ENCODE assay signal across 8 cellular contexts in the genomic region with DNA sequence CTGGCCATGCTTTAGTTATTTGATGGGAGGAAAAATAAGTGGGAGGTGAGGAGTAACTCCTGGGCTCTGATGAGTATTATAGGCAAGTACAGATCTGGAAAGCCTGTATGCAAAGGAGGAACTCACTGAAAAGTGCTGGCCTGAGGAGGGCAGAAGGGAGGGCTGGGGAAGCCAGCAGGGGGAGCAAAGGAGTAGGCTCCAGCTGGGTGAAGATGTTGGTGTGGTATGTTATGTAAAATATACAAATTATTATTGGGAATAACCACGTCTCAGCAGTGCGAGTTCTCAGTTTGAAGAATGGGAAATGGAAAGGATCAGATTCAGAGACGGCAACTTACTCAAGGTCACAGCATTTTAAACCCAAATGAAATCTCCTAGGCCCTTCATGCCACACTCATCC. TPM values are rescaled to one million over a fixed set of nuclear protein-coding genes. Genes with fewer than 3 reads are reported as not detected.
DNase-seq lines count a peak whose midpoint lies in the region; ATAC-seq, FAIRE-seq and TF ChIP-seq lines count a peak whose summit lies in the region.
"Not testable (repeated sequence)": the region's sequence is repeated elsewhere in the genome, so short reads cannot be mapped to it uniquely, and the experiment has no call there.

No MANE protein-coding gene starts in this region.

- H3K4ac ChIP-seq in H1 (replicated peaks; ENCODE audit: insufficient read length, low read depth, low read length) = not testable (repeated sequence)

- not testable (repeated sequence) for H2BK12ac ChIP-seq in H1 (ENCODE audit: low read depth, low read length)

- POLR2A ChIA-PET in H1 (lab: Charles Lee; ENCODE audit: partially characterized antibody) = not testable (repeated sequence)

- peak overlapping the region in 2 of 4 donors; percentile 1 to 76 for H3K4me3 Mint-ChIP-seq in CD4-positive, CD25-positive, alpha-beta regulatory T cell
- H3K4me3 Mint-ChIP-seq in progenitor cell of endocrine pancreas (ENCODE audit: low read depth); stimulated activated naive CD8-positive, alpha-beta T cell treated with anti-CD3 and anti-CD28 coated beads, Interleukin-15, amount 100 ng/mL, for 72 hours: not testable (repeated sequence)

- not testable (repeated sequence) for TF ChIP-seq EP300 in H1 (IDR thresholded peaks at IDR 0.05; ENCODE audit: borderline replicate concordance in 1 of 2, low read depth in 2 of 2, low read length in 2 of 2)

- not testable (repeated sequence) for H3K79me1 ChIP-seq in H1 (ENCODE audit: low read depth, low read length)

- H4K5ac ChIP-seq in H1 (ENCODE audit: insufficient read length, low read depth, low read length) = not testable (repeated sequence)

- H2BK15ac ChIP-seq in H1 (ENCODE audit: low read length) = not testable (repeated sequence)

- TF ChIP-seq CTCF in H1 (IDR thresholded peaks at IDR 0.05; ENCODE audit: control extremely low read depth in 1 of 3, insufficient read depth in 1 of 3, low read depth in 1 of 3, low read length in 3 of 3) (peak; percentile 25 to 38 (median 36)), keratinocyte (optimal IDR thresholded peaks at IDR 0.05 in 1 of 3, IDR thresholded peaks at IDR 0.05 in 1 of 3, conservative IDR thresholded peaks at IDR 0.05 in 1 of 3; ENCODE audit: extremely low read depth in 1 of 3, insufficient read depth in 2 of 3, low read length in 3 of 3) (peak; percentile 13 to 42 (median 19)), progenitor cell of endocrine pancreas (IDR thresholded peaks at IDR 0.05; ENCODE audit: unreplicated experiment) (peak; percentile 55)

- not testable (repeated sequence) for ATAC-seq in CD4-positive, CD25-positive, alpha-beta regulatory T cell (ENCODE audit: low read depth in 2 of 2); stimulated activated naive CD8-positive, alpha-beta T cell treated with anti-CD3 and anti-CD28 coated beads, Interleukin-15, amount 100 ng/mL, for 72 hours

- not testable (repeated sequence) for H2AK5ac ChIP-seq in H1 (ENCODE audit: low read depth, low read length)

- not testable (repeated sequence) for H3K9ac ChIP-seq in H1 (replicated peaks in 1 of 4; ENCODE audit: extremely low read depth in 1 of 4, low read depth in 3 of 4, low read length in 3 of 4); keratinocyte (ENCODE audit: control insufficient read depth, extremely low read depth, insufficient read depth, low read length)

- CTCF ChIA-PET in H1 (lab: Charles Lee; ENCODE audit: partially characterized antibody) = not testable (repeated sequence)

- not testable (repeated sequence) for H4K20me1 ChIP-seq in H1 (replicated peaks in 1 of 2; ENCODE audit: control insufficient read depth in 1 of 2, insufficient read depth in 2 of 2, low read length in 2 of 2); keratinocyte (ENCODE audit: control insufficient read depth, extremely low read depth, insufficient read depth, low read length)

- H3K23me2 ChIP-seq in H1 (ENCODE audit: low read depth, low read length) = not testable (repeated sequence)

- not testable (repeated sequence) for H2BK120ac ChIP-seq in H1 (replicated peaks; ENCODE audit: low read depth, low read length)

- H3K27ac ChIP-seq in CD4-positive, CD25-positive, alpha-beta regulatory T cell (ENCODE audit: insufficient read depth, low read length, poor library complexity, severe bottlenecking); H1 (ENCODE audit: low read depth, low read length); keratinocyte (ENCODE audit: control insufficient read depth, insufficient read depth, low read length): not testable (repeated sequence)

- dilution Hi-C loops in keratinocyte (cut with MboI; ENCODE audit: extremely low pct_ligation_motif_present, low sequenced_read_pairs) = not testable (repeated sequence)

- H3K36me3 Mint-ChIP-seq in CD4-positive, CD25-positive, alpha-beta regulatory T cell; progenitor cell of endocrine pancreas (ENCODE audit: insufficient read depth): not testable (repeated sequence)

- not testable (repeated sequence) for H3K4me3 ChIP-seq in CD4-positive, CD25-positive, alpha-beta regulatory T cell (ENCODE audit: low read depth, low read length); H1 (ENCODE audit: extremely low read depth in 1 of 4, insufficient read depth in 2 of 4, low read depth in 3 of 4, low read length in 4 of 4); keratinocyte (ENCODE audit: control insufficient read depth in 2 of 3, extremely low read depth in 1 of 3, insufficient read depth in 2 of 3, low read depth in 1 of 3, low read length in 3 of 3)

- H4K91ac ChIP-seq in H1 (replicated peaks; ENCODE audit: insufficient read length, low read length) = not testable (repeated sequence)

- not testable (repeated sequence) for H3K9me1 ChIP-seq in keratinocyte (ENCODE audit: control insufficient read depth, extremely low read depth, insufficient read depth, low read length)

- peaks cover 12% of the 10 kb centered on the region for H3K4me1 ChIP-seq in CD4-positive, CD25-positive, alpha-beta regulatory T cell (ENCODE audit: control insufficient read depth, insufficient read depth, low read length, poor library complexity, severe bottlenecking)
- not testable (repeated sequence) for H3K4me1 ChIP-seq in H1 (replicated peaks in 1 of 4; ENCODE audit: control insufficient read depth in 3 of 4, insufficient read depth in 4 of 4, low read length in 3 of 4); keratinocyte (ENCODE audit: control insufficient read depth, extremely low read depth, insufficient read depth, low read length)

- not testable (repeated sequence) for H2AFZ ChIP-seq in H1 (ENCODE audit: low read length); keratinocyte (ENCODE audit: control insufficient read depth, low read length)

- H2BK20ac ChIP-seq in H1 (ENCODE audit: low read length) = not testable (repeated sequence)

- H2BK5ac ChIP-seq in H1 (ENCODE audit: low read depth, low read length) = not testable (repeated sequence)

- not testable (repeated sequence) for TF ChIP-seq POLR2A in H1 (IDR thresholded peaks at IDR 0.05; ENCODE audit: control extremely low read depth in 1 of 2, low read depth in 2 of 2, low read length in 2 of 2)

- peak; percentile 16 to 62 (median 59) for DNase-seq in CD4-positive, CD25-positive, alpha-beta regulatory T cell
- DNase-seq in HT-29 (ENCODE audit: low spot score) (peak; percentile 58), T-helper 9 cell (peak; percentile 43), H1 (ENCODE audit: low read depth in 1 of 2, low spot score in 2 of 2) (peak in 1 of 2 experiments; percentile 79), progenitor cell of endocrine pancreas (ENCODE audit: low spot score, unreplicated experiment) (peak; percentile 25)
- peak; percentile 85 for DNase-seq in activated effector memory CD4-positive, alpha-beta T cell treated with anti-CD3 and anti-CD28 coated beads, Interleukin-2, amount 50 U/mL, for 16 hours
- DNase-seq in keratinocyte (ENCODE audit: low read depth, low spot score) = not testable (repeated sequence)
- DNase-seq in stimulated activated naive CD8-positive, alpha-beta T cell treated with anti-CD3 and anti-CD28 coated beads, Interleukin-15, amount 100 ng/mL, for 72 hours = peak; percentile 38 to 45

- H3K23ac ChIP-seq in H1 (ENCODE audit: insufficient read length) = not testable (repeated sequence)

- not testable (repeated sequence) for H3K9me3 ChIP-seq in CD4-positive, CD25-positive, alpha-beta regulatory T cell (ENCODE audit: control insufficient read depth in 2 of 2, low read length in 2 of 2); H1 (ENCODE audit: insufficient read depth in 2 of 2, low read depth in 1 of 2, low read length in 1 of 2); keratinocyte (ENCODE audit: control insufficient read depth, low read depth, low read length)

- not testable (repeated sequence) for H3K18ac ChIP-seq in H1 (ENCODE audit: extremely low read depth, low read length)

- not testable (repeated sequence) for H3K9me3 Mint-ChIP-seq in CD4-positive, CD25-positive, alpha-beta regulatory T cell; progenitor cell of endocrine pancreas (ENCODE audit: low read depth); stimulated activated naive CD8-positive, alpha-beta T cell treated with anti-CD3 and anti-CD28 coated beads, Interleukin-15, amount 100 ng/mL, for 72 hours

- TF ChIP-seq RAD21 in H1 (IDR thresholded peaks at IDR 0.05 in 1 of 2, conservative IDR thresholded peaks at IDR 0.05 in 1 of 2; ENCODE audit: low read depth in 2 of 2, low read length in 2 of 2) = peak in 1 of 2 experiments; percentile 7; a peak in 2 of 4 replicates

- FAIRE-seq in H1 (lab: Jason Lieb, UNC); keratinocyte (lab: Jason Lieb, UNC): not testable (repeated sequence)

- H3K14ac ChIP-seq in H1 (ENCODE audit: insufficient read length) = not testable (repeated sequence)

- H3K4me1 Mint-ChIP-seq in CD4-positive, CD25-positive, alpha-beta regulatory T cell = peaks cover 5 to 31% (median 16%) of the 10 kb centered on the region in 4 donors
- peaks cover 13% of the 10 kb centered on the region for H3K4me1 Mint-ChIP-seq in progenitor cell of endocrine pancreas (ENCODE audit: low read depth)
- H3K4me1 Mint-ChIP-seq in stimulated activated naive CD8-positive, alpha-beta T cell treated with anti-CD3 and anti-CD28 coated beads, Interleukin-15, amount 100 ng/mL, for 72 hours = peaks cover 39% of the 10 kb centered on the region

- H3K4me2 ChIP-seq in H1 (ENCODE audit: insufficient read depth in 1 of 2, low read depth in 2 of 2, low read length in 2 of 2); keratinocyte (ENCODE audit: control insufficient read depth, extremely low read depth, insufficient read depth, low read depth, low read length): not testable (repeated sequence)

- H3K27me3 Mint-ChIP-seq in CD4-positive, CD25-positive, alpha-beta regulatory T cell; progenitor cell of endocrine pancreas; stimulated activated naive CD8-positive, alpha-beta T cell treated with anti-CD3 and anti-CD28 coated beads, Interleukin-15, amount 100 ng/mL, for 72 hours: not testable (repeated sequence)

- not testable (repeated sequence) for H3K36me3 ChIP-seq in CD4-positive, CD25-positive, alpha-beta regulatory T cell (ENCODE audit: control insufficient read depth, insufficient read depth, low read length); H1 (ENCODE audit: control insufficient read depth in 2 of 4, insufficient read depth in 4 of 4, low read length in 3 of 4); keratinocyte (ENCODE audit: control insufficient read depth in 2 of 2, extremely low read depth in 1 of 2, insufficient read depth in 2 of 2, low read length in 2 of 2)

- WGBS in H1 (ENCODE audit: extremely low coverage in 1 of 2, insufficient coverage in 1 of 2, insufficient read length in 1 of 2, insufficient replicate concordance in 2 of 2, low coverage in 1 of 2, low lambda C conversion rate in 2 of 2, missing lambda C conversion rate in 1 of 2), 2 experiments = 64% methylated on average over 3 of the region's 3 CpGs; no CpG with 5 or more reads in 1 of the 2 experiments

- not testable (repeated sequence) for H3K27ac Mint-ChIP-seq in CD4-positive, CD25-positive, alpha-beta regulatory T cell; stimulated activated naive CD8-positive, alpha-beta T cell treated with anti-CD3 and anti-CD28 coated beads, Interleukin-15, amount 100 ng/mL, for 72 hours
- peak overlapping the region; percentile 19 for H3K27ac Mint-ChIP-seq in progenitor cell of endocrine pancreas

- not testable (repeated sequence) for H3K79me2 ChIP-seq in H1 (ENCODE audit: control insufficient read depth in 1 of 2, insufficient read depth in 2 of 2, low read length in 2 of 2); keratinocyte (ENCODE audit: control insufficient read depth, insufficient read depth, low read length)

- not testable (repeated sequence) for H3K27me3 ChIP-seq in CD4-positive, CD25-positive, alpha-beta regulatory T cell (ENCODE audit: control insufficient read depth, insufficient read depth, low read length); H1 (replicated peaks in 1 of 4; ENCODE audit: control insufficient read depth in 3 of 4, extremely low read depth in 1 of 4, insufficient read depth in 3 of 4, low read length in 3 of 4); keratinocyte (ENCODE audit: control insufficient read depth, extremely low read depth, insufficient read depth, low read length)

- not testable (repeated sequence) for H4K8ac ChIP-seq in H1 (ENCODE audit: extremely low read depth, insufficient read depth, low read length)

- not testable (repeated sequence) for H3K56ac ChIP-seq in H1 (replicated peaks; ENCODE audit: insufficient read length, low read depth, low read length)

RNA-seq across cellular contexts. Expression of gene RABL2A, which starts 39.9 kb away (rescaled TPM):
- 22.5 TPM for total RNA-seq in CD4-positive, CD25-positive, alpha-beta regulatory T cell
- 10 to 100 TPM in 1 of 4 donors, 1 to 10 TPM in 3; 5.9 to 11.4 (median 7.1) TPM for polyA plus RNA-seq in CD4-positive, CD25-positive, alpha-beta regulatory T cell
- 4.3 and 10.7 TPM in 2 replicates for total RNA-seq in HT-29 (2014; rRNA removed; shearing (Covaris generic))
- 6.9 and 8.1 TPM in 2 replicates for total RNA-seq in H1 (2021; fragmentation: NEBNext Ultra II Directional; extraction: Animal tissue kit (Norgen Biotek cat#: 25700))
- polyA plus RNA-seq in H1 (2011; rRNA removed) = 9.8 and 10.9 TPM in 2 replicates
- 9.5 TPM for polyA plus RNA-seq in H1 (2011; cell fraction: cytosol; rRNA removed)
- polyA plus RNA-seq in H1 (2011; cell fraction: nucleus; rRNA removed) = 21.0 TPM
- 8.1 to 13.6 TPM (median 8.5 TPM) in 4 replicates for polyA plus RNA-seq in H1 (2012, experiment 1 of 2)
- 4.9 TPM for polyA plus RNA-seq in H1 (2012, experiment 2 of 2)
- polyA plus RNA-seq in H1 (2013, experiment 1 of 2) = 5.3 TPM
- polyA plus RNA-seq in H1 (2013, experiment 2 of 2) = 4.4 TPM
- 12.3 and 14.8 TPM in 2 replicates for polyA minus RNA-seq in H1 (2011; rRNA and poly(A)+ RNA removed)
- 6.3 TPM for polyA minus RNA-seq in H1 (2011; cell fraction: cytosol; rRNA and poly(A)+ RNA removed)
- 13.0 TPM for polyA minus RNA-seq in H1 (2011; cell fraction: nucleus; rRNA and poly(A)+ RNA removed)
- polyA plus RNA-seq in keratinocyte = 6.7 to 10.0 TPM (median 7.6 TPM) in 3 replicates
- polyA plus RNA-seq in keratinocyte (2011; ENCODE audit: low read depth) = 5.6 TPM
- polyA plus RNA-seq in keratinocyte (2011; cell fraction: cytosol; rRNA removed) = 3.7 and 3.9 TPM in 2 replicates
- polyA plus RNA-seq in keratinocyte (2011; cell fraction: nucleus; rRNA removed) = 22.8 and 25.8 TPM in 2 replicates
- polyA plus RNA-seq in keratinocyte (2012; ENCODE audit: low replicate concordance) = 3.6 and 5.7 TPM in 2 replicates
- polyA minus RNA-seq in keratinocyte = 4.1 to 14.7 TPM (median 14.7 TPM) in 3 replicates
- polyA minus RNA-seq in keratinocyte (2011; cell fraction: cytosol; rRNA and poly(A)+ RNA removed) = 7.1 TPM
- polyA minus RNA-seq in keratinocyte (2011; cell fraction: nucleus; rRNA and poly(A)+ RNA removed) = 7.1 and 7.8 TPM in 2 replicates
- 56.2 and 61.2 TPM in 2 replicates for total RNA-seq in progenitor cell of endocrine pancreas
